Comparison of ENCODE assay signal across 10 cellular contexts in genomic region chr12:104565606-104566243, GRCh38.
DNase-seq lines count a peak whose midpoint lies in the region; ATAC-seq and TF ChIP-seq lines count a peak whose summit lies in the region.
"Had no signal": no experiment of that assay in that cellular context is flagged by ENCODE, and none has a peak within 500 bp of the region (broad histone marks: within the 10 kb centered on the region; RNA-seq: fewer than 3 reads in every experiment).

No MANE protein-coding gene starts in this region.

- CTCF ChIA-PET in activated CD8-positive, alpha-beta T cell treated with anti-CD3 and anti-CD28 coated beads for 36 hours (lab: Charles Lee), result no interaction called here

- H3K4me1 Mint-ChIP-seq in activated CD8-positive, alpha-beta T cell treated with anti-CD3 and anti-CD28 coated beads for 36 hours (ENCODE audit: low read depth), result peaks cover 52% of the 10 kb centered on the region

- H3K36me3 ChIP-seq in right atrium auricular region (no peaks in the 10 kb centered on the region), transverse colon (no peaks in the 10 kb centered on the region)
- H3K36me3 ChIP-seq: cardiac muscle cell had no signal

- in situ Hi-C loops in transverse colon (cut with MboI; ENCODE audit: low pct_ligation_motif_present in 1 of 4, low pct_unique_long_range_greater_than_20kb in 1 of 4, low sequenced_read_pairs in 3 of 4), result no loop called here

- H3K9me3 ChIP-seq in right atrium auricular region (no peaks in the 10 kb centered on the region), transverse colon (no peaks in the 10 kb centered on the region)

- no peak overlapping the region for H3K4me3 Mint-ChIP-seq in activated CD8-positive, alpha-beta T cell treated with anti-CD3 and anti-CD28 coated beads for 36 hours

- H3K27me3 ChIP-seq in right atrium auricular region, result no peaks in the 10 kb centered on the region
- H3K27me3 ChIP-seq in transverse colon, result no peaks in the 10 kb centered on the region
- H3K27me3 ChIP-seq: cardiac muscle cell had no signal

- H3K27ac ChIP-seq in right atrium auricular region (no peak overlapping the region), transverse colon (peak overlapping the region in 1 of 4 donors; percentile 32)
- H3K27ac ChIP-seq: cardiac muscle cell had no signal

- POLR2A ChIA-PET in activated CD8-positive, alpha-beta T cell treated with anti-CD3 and anti-CD28 coated beads for 36 hours (lab: Charles Lee), result no interaction called here

- peak overlapping the region; percentile 13 for H3K27ac Mint-ChIP-seq in activated CD8-positive, alpha-beta T cell treated with anti-CD3 and anti-CD28 coated beads for 36 hours

- TF ChIP-seq CTCF in right atrium auricular region (IDR thresholded peaks at IDR 0.05), result no peak
- TF ChIP-seq CTCF in activated CD8-positive, alpha-beta T cell treated with anti-CD3 and anti-CD28 coated beads for 36 hours (IDR thresholded peaks at IDR 0.05), result no peak
- TF ChIP-seq CTCF in transverse colon (IDR thresholded peaks at IDR 0.05), result no peak

- 82 to 97% methylated on average over 5 to 8 of the region's 8 CpGs for WGBS in transverse colon (ENCODE audit: low coverage in 1 of 2), 2 donors

- H3K4me3 ChIP-seq in right atrium auricular region (no peak overlapping the region), transverse colon (no peak overlapping the region)
- H3K4me3 ChIP-seq: cardiac muscle cell had no signal

- peak; percentile 46 for ATAC-seq in Right ventricle myocardium inferior
- no peak for ATAC-seq in activated CD8-positive, alpha-beta T cell treated with anti-CD3 and anti-CD28 coated beads for 36 hours

- intact Hi-C loops in Right ventricle myocardium inferior (cut with DNase I), result no loop called here
- intact Hi-C loops in activated CD8-positive, alpha-beta T cell treated with anti-CD3 and anti-CD28 coated beads for 36 hours (cut with micrococcal nuclease), result no loop called here
- intact Hi-C loops in transverse colon (cut with DNase I; ENCODE audit: low total_unique reads), result no loop called here

- peaks cover 0 to 14% of the 10 kb centered on the region in 2 donors for H3K4me1 ChIP-seq in right atrium auricular region
- peaks cover 0 to 11% (median 2%) of the 10 kb centered on the region in 4 donors for H3K4me1 ChIP-seq in transverse colon

- DNase-seq in Right ventricle myocardium inferior (ENCODE audit: missing footprints), result no peak
- DNase-seq in right atrium auricular region (ENCODE audit: low spot score), result no peak
- no peak for DNase-seq in activated CD8-positive, alpha-beta T cell treated with anti-CD3 and anti-CD28 coated beads for 36 hours
- peak; percentile 20 for DNase-seq in globus pallidus (ENCODE audit: low spot score)
- DNase-seq in transverse colon, result no peak
- no peak for DNase-seq in mucosa of gallbladder (ENCODE audit: low spot score)
- DNase-seq in inferior parietal cortex (ENCODE audit: extremely low spot score), result no peak
- DNase-seq in germinal center (ENCODE audit: low spot score), result no peak
- DNase-seq: activated CD8-positive, alpha-beta memory T cell treated with anti-CD3 and anti-CD28 coated beads, Interleukin-2, amount 50 U/mL, for 48 hours had no signal

- H3K36me3 Mint-ChIP-seq in activated CD8-positive, alpha-beta T cell treated with anti-CD3 and anti-CD28 coated beads for 36 hours (ENCODE audit: low read depth), result peaks cover 18% of the 10 kb centered on the region

- H3K9me3 Mint-ChIP-seq in activated CD8-positive, alpha-beta T cell treated with anti-CD3 and anti-CD28 coated beads for 36 hours, result peaks cover 12% of the 10 kb centered on the region

- peak; percentile 59 for TF ChIP-seq EP300 in transverse colon (IDR thresholded peaks at IDR 0.05; ENCODE audit: low read depth)

- H3K27me3 Mint-ChIP-seq in activated CD8-positive, alpha-beta T cell treated with anti-CD3 and anti-CD28 coated beads for 36 hours, result no peaks in the 10 kb centered on the region

- no peak for TF ChIP-seq POLR2A in transverse colon (IDR thresholded peaks at IDR 0.05)
